ENCODE assay signal across 2 cellular contexts in the genomic region with DNA sequence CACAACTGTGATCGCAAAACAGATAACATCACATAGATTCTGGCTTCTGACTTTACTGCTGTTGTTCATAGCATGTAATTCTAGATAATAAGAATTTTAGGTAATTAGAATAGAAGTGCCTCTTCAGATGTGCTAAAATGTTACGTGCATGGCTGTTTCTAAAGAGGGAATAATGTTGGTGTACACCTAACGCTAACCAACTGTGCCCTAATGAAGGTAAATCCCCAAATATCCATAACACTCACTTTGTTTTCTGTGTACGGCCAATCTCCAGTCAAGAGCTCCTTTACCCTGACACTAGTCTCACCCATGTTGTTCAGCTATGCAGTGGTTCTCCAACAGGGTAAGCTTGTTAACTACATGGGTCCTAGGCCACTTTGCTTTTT.
TF ChIP-seq lines count a peak whose summit lies in the region.

No MANE protein-coding gene starts in this region.

TF ChIP-seq in IMR-90, 13 proteins besides CTCF, POLR2A, EP300 and RAD21 (continued from another document):
- TF ChIP-seq, protein P1, sequence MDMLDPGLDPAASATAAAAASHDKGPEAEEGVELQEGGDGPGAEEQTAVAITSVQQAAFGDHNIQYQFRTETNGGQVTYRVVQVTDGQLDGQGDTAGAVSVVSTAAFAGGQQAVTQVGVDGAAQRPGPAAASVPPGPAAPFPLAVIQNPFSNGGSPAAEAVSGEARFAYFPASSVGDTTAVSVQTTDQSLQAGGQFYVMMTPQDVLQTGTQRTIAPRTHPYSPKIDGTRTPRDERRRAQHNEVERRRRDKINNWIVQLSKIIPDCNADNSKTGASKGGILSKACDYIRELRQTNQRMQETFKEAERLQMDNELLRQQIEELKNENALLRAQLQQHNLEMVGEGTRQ (IDR thresholded peaks at IDR 0.05; ENCODE audit: low read depth, low read length): no peak
- TF ChIP-seq, protein P2, sequence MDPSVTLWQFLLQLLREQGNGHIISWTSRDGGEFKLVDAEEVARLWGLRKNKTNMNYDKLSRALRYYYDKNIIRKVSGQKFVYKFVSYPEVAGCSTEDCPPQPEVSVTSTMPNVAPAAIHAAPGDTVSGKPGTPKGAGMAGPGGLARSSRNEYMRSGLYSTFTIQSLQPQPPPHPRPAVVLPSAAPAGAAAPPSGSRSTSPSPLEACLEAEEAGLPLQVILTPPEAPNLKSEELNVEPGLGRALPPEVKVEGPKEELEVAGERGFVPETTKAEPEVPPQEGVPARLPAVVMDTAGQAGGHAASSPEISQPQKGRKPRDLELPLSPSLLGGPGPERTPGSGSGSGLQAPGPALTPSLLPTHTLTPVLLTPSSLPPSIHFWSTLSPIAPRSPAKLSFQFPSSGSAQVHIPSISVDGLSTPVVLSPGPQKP (IDR thresholded peaks at IDR 0.05; ENCODE audit: borderline replicate concordance, low read depth, low read length): no peak
- TF ChIP-seq SMC3 (IDR thresholded peaks at IDR 0.05; ENCODE audit: low read depth, low read length) (no peak), MXI1 (IDR thresholded peaks at IDR 0.05; ENCODE audit: borderline replicate concordance, low read depth, low read length) (no peak), RFX5 (IDR thresholded peaks at IDR 0.05; ENCODE audit: low read depth, low read length) (no peak)

TF ChIP-seq in WTC11, 78 proteins besides CTCF, POLR2A, EP300 and RAD21 (continued from another document):
- TF ChIP-seq NFYB (CRISPR knock-in tag; conservative IDR thresholded peaks at IDR 0.05; ENCODE audit: low read depth): no peak
- TF ChIP-seq ESRRA (CRISPR knock-in tag; IDR thresholded peaks at IDR 0.05; ENCODE audit: borderline replicate concordance): no peak
- TF ChIP-seq, protein P3, sequence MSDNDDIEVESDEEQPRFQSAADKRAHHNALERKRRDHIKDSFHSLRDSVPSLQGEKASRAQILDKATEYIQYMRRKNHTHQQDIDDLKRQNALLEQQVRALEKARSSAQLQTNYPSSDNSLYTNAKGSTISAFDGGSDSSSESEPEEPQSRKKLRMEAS (CRISPR knock-in tag; IDR thresholded peaks at IDR 0.05): no peak
- no peak for TF ChIP-seq SOX15 (CRISPR knock-in tag; IDR thresholded peaks at IDR 0.05)
- TF ChIP-seq, protein P4, sequence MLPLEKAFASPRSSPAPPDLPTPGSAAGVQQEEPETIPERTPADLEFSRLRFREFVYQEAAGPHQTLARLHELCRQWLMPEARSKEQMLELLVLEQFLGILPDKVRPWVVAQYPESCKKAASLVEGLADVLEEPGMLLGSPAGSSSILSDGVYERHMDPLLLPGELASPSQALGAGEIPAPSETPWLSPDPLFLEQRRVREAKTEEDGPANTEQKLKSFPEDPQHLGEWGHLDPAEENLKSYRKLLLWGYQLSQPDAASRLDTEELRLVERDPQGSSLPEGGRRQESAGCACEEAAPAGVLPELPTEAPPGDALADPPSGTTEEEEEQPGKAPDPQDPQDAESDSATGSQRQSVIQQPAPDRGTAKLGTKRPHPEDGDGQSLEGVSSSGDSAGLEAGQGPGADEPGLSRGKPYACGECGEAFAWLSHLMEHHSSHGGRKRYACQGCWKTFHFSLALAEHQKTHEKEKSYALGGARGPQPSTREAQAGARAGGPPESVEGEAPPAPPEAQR (CRISPR knock-in tag; IDR thresholded peaks at IDR 0.05): no peak
- TF ChIP-seq, protein P5, sequence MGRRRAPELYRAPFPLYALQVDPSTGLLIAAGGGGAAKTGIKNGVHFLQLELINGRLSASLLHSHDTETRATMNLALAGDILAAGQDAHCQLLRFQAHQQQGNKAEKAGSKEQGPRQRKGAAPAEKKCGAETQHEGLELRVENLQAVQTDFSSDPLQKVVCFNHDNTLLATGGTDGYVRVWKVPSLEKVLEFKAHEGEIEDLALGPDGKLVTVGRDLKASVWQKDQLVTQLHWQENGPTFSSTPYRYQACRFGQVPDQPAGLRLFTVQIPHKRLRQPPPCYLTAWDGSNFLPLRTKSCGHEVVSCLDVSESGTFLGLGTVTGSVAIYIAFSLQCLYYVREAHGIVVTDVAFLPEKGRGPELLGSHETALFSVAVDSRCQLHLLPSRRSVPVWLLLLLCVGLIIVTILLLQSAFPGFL (CRISPR knock-in tag; IDR thresholded peaks at IDR 0.05; ENCODE audit: borderline replicate concordance): no peak
- TF ChIP-seq HMGA2 (CRISPR knock-in tag; IDR thresholded peaks at IDR 0.05): no peak
- TF ChIP-seq GTF2I (CRISPR knock-in tag; conservative IDR thresholded peaks at IDR 0.05): no peak
